ENCODE assay signal across 9 cellular contexts in the genomic region with DNA sequence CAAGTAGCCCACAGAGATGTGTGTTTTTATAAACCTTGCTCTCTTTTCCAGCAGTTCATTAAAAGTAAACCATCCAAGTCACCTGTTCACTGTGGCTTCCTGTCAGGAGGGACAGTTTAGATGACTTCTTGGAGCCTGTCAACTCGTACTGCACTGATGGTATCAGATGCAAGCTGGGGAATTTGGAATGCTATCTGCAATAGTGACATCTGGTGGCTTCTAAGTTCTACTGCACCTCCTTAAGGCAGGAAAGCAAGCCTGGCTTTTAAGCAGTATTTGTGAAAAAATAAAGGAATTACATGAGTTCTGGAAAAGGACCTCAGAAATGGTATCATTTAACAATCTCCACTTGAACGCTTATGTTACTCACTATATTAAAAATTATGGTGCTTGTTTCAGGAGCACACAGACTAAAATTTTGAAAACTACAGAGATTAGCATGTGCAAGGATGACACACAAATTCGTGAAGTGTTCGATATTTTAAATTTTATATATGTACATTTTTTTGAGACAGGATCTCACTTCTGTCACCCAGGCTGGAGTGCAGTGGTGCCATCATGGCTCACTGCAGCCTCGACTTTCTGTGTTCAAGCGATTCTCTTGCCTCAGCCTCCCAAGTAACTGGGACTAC.
DNase-seq lines count a peak whose midpoint lies in the region; ATAC-seq and FAIRE-seq lines count a peak whose summit lies in the region.
"Had no signal": no experiment of that assay in that cellular context is flagged by ENCODE, and none has a peak within 500 bp of the region (broad histone marks: within the 10 kb centered on the region; RNA-seq: fewer than 3 reads in every experiment).

No MANE protein-coding gene starts in this region.

- no peak overlapping the region for H3K9ac ChIP-seq in NT2/D1 (ENCODE audit: insufficient read length, low read depth)

- peaks cover 3% of the 10 kb centered on the region; the same call in 1 of the 2 replicates for H3K9me3 ChIP-seq in NT2/D1 (ENCODE audit: insufficient read depth, low read length)

- peak; percentile 99 for ATAC-seq in GM21367 (IDR thresholded peaks at IDR 0.05; ENCODE audit: unreplicated experiment)
- ATAC-seq in HG03520 (IDR thresholded peaks at IDR 0.05; ENCODE audit: unreplicated experiment), result peak; percentile 86

- no peaks in the 10 kb centered on the region for H3K27me3 ChIP-seq in NT2/D1 (ENCODE audit: insufficient read depth, insufficient read length)

- FAIRE-seq in urothelium cell line (lab: Jason Lieb, UNC), result no peak
- FAIRE-seq: colon had no signal

- DNase-seq in NCI-H1417 (lab: John Stamatoyannopoulos, UW) (peak in 2 of 3 experiments; percentile 31 to 63), NCI-H1417 treated with DMSO at 0.1 percent for 48 hours (lab: John Stamatoyannopoulos, UW) (no peak), NT2/D1 (ENCODE audit: low read depth, low spot score) (peak; percentile 60), left kidney (ENCODE audit: low read depth, low spot score) (peak; percentile 83), urothelium cell line (ENCODE audit: low spot score) (peak; percentile 52)
- DNase-seq in central memory CD4-positive, alpha-beta T cell, result peak; percentile 10

- H3K36me3 ChIP-seq in NT2/D1 (ENCODE audit: insufficient read depth, insufficient read length, low read length), result no peaks in the 10 kb centered on the region

- H3K4me1 ChIP-seq in NT2/D1 (ENCODE audit: insufficient read depth, insufficient read length), result no peaks in the 10 kb centered on the region

- H3K4me3 ChIP-seq in NT2/D1 (ENCODE audit: insufficient read length, low read depth), result no peak overlapping the region
